19 cellular contexts compared by ENCODE assay signal in genomic region chr18:9735879-9736278, GRCh38. TPM values are rescaled to one million over a fixed set of nuclear protein-coding genes. Genes with fewer than 3 reads are reported as not detected.
DNase-seq lines count a peak whose midpoint lies in the region; ATAC-seq and TF ChIP-seq lines count a peak whose summit lies in the region.
"Had no signal": no experiment of that assay in that cellular context is flagged by ENCODE, and none has a peak within 500 bp of the region (broad histone marks: within the 10 kb centered on the region; RNA-seq: fewer than 3 reads in every experiment).

No MANE protein-coding gene starts in this region.

- TF ChIP-seq POLR2A in heart left ventricle (IDR thresholded peaks at IDR 0.05), result no peak

- no peaks in the 10 kb centered on the region for H3K9me3 ChIP-seq in heart left ventricle
- H3K9me3 ChIP-seq in neutrophil, result no peaks in the 10 kb centered on the region
- H3K9me3 ChIP-seq: HAP-1, Peyer's patch, SK-N-SH had no signal

- H3K27ac ChIP-seq in heart left ventricle (no peak overlapping the region), coronary artery (no peak overlapping the region), neutrophil (peak overlapping the region; percentile 89)
- H3K27ac ChIP-seq: 22Rv1, GM23248, Peyer's patch had no signal

- no peak for ATAC-seq in Right ventricle myocardium inferior
- ATAC-seq in heart left ventricle, result no peak
- ATAC-seq in HG03175 (IDR thresholded peaks at IDR 0.05; ENCODE audit: unreplicated experiment), result no peak
- no peak for ATAC-seq in GM19324 (IDR thresholded peaks at IDR 0.05; ENCODE audit: low FRiP score, unreplicated experiment)

- no peak overlapping the region for H3K4me3 ChIP-seq in heart left ventricle
- no peak overlapping the region for H3K4me3 ChIP-seq in coronary artery
- peak overlapping the region; percentile 18 to 30 for H3K4me3 ChIP-seq in neutrophil (ENCODE audit: low read depth in 1 of 2, low read length in 1 of 2)
- H3K4me3 ChIP-seq: GM23248, HAP-1, Peyer's patch had no signal

- H3K27me3 ChIP-seq in heart left ventricle (no peaks in the 10 kb centered on the region), neutrophil (no peaks in the 10 kb centered on the region)
- H3K27me3 ChIP-seq: Peyer's patch had no signal

- peaks cover 0 to 17% (median 0%) of the 10 kb centered on the region in 12 donors for H3K4me1 ChIP-seq in heart left ventricle
- peaks cover 85 to 91% of the 10 kb centered on the region in 2 experiments for H3K4me1 ChIP-seq in neutrophil (ENCODE audit: control insufficient read depth in 1 of 2, insufficient read depth in 1 of 2, low read depth in 1 of 2, low read length in 1 of 2)

- peaks cover 0 to 24% (median 0%) of the 10 kb centered on the region in 9 donors for H3K36me3 ChIP-seq in heart left ventricle
- H3K36me3 ChIP-seq in neutrophil, result peaks cover 21% of the 10 kb centered on the region
- H3K36me3 ChIP-seq: HAP-1, Peyer's patch had no signal

- DNase-seq in Right ventricle myocardium inferior (ENCODE audit: missing footprints) (peak; percentile 48), heart left ventricle (no peak), coronary artery (ENCODE audit: low spot score) (peak; percentile 19), NCI-H187 treated with DMSO at 0.1 percent for 48 hours (lab: John Stamatoyannopoulos, UW) (no peak), RPMI8226 (no peak)
- DNase-seq: Calu3; CD4-positive, alpha-beta T cell; GM23248; NCI-H1694 treated with DMSO at 0.1 percent for 48 hours; NCI-H226; NCI-H524; SHP77 treated with DMSO at 0.1 percent for 48 hours; SK-N-SH had no signal

- intact Hi-C loops in Right ventricle myocardium inferior (cut with DNase I), result no loop called here
- intact Hi-C loops in heart left ventricle (cut with DNase I), result no loop called here

- 69 to 73% (median 73%) methylated on average over 4 of the region's 4 CpGs for WGBS in heart left ventricle, 4 donors

- TF ChIP-seq CTCF in heart left ventricle (IDR thresholded peaks at IDR 0.05) (no peak), coronary artery (IDR thresholded peaks at IDR 0.05) (no peak), neutrophil (IDR thresholded peaks at IDR 0.05) (no peak)

RNA-seq across cellular contexts. Expression of gene RAB31, which starts 27.8 kb away (rescaled TPM):
- 11.7 TPM for total RNA-seq in Right ventricle myocardium inferior
- total RNA-seq in heart left ventricle, result 10 to 100 TPM in 8 of 9 donors, 1 to 10 TPM in 1; 8.6 to 67.7 (median 15.4) TPM
- 1 to 10 TPM; 3.2 to 9.4 TPM for polyA plus RNA-seq in heart left ventricle

Comparison
In these comparisons a context has a peak if more than half of its experiments do, and no peak if none do; other contexts are left out.
1. DNase-seq: peak in Right ventricle myocardium inferior (single experiment) and coronary artery (single experiment); none in heart left ventricle (0 of 5), NCI-H187 treated with DMSO at 0.1 percent for 48 hours (single experiment) and RPMI8226 (single experiment).
2. H3K4me3 ChIP-seq: peak in neutrophil (2 of 2); none in heart left ventricle (0 of 12) and coronary artery (single experiment).